ENCODE assay signal across 21 cellular contexts in genomic region chr11:118652681-118653181, GRCh38. TPM values are rescaled to one million over a fixed set of nuclear protein-coding genes. Genes with fewer than 3 reads are reported as not detected.
DNase-seq lines count a peak whose midpoint lies in the region; ATAC-seq, FAIRE-seq and TF ChIP-seq lines count a peak whose summit lies in the region.
"Had no signal": no experiment of that assay in that cellular context is flagged by ENCODE, and none has a peak within 500 bp of the region (broad histone marks: within the 10 kb centered on the region; RNA-seq: fewer than 3 reads in every experiment).

No MANE protein-coding gene starts in this region.

- no peak for FAIRE-seq in endothelial cell of umbilical vein (lab: Jason Lieb, UNC)

- no peak overlapping the region for H3K4me3 ChIP-seq in endothelial cell of umbilical vein (replicated peaks in 1 of 3; ENCODE audit: insufficient read depth in 1 of 3, low read depth in 1 of 3, low read length in 3 of 3)
- H3K4me3 ChIP-seq in spleen, result no peak overlapping the region
- H3K4me3 ChIP-seq: cardiac muscle cell, smooth muscle cell, vagina had no signal

- H3K36me3 ChIP-seq in endothelial cell of umbilical vein (ENCODE audit: control insufficient read depth in 2 of 2, extremely low read depth in 1 of 2, insufficient read depth in 2 of 2, low read length in 2 of 2) (peaks cover 34 to 56% of the 10 kb centered on the region in 2 experiments), spleen (peaks cover 0 to 98% (median 32%) of the 10 kb centered on the region in 6 donors)

- no peak overlapping the region for H2AFZ ChIP-seq in endothelial cell of umbilical vein (ENCODE audit: low read depth, low read length)

- no peak overlapping the region for H3K4me3 Mint-ChIP-seq in HFFc6
- H3K4me3 Mint-ChIP-seq: activated naive CD4-positive, alpha-beta T cell treated with anti-CD3 and anti-CD28 coated beads for 36 hours; CD8-positive, alpha-beta memory T cell; immature natural killer cell; T-helper 1 cell treated with Interleukin-12 subunit alpha and Interleukin-12 subunit beta and Interleukin-4 antibody, amounts not matched to agents 30 μg/mL and 1 μg/mL, for 36 hours had no signal

- no peaks in the 10 kb centered on the region for H3K4me1 ChIP-seq in endothelial cell of umbilical vein (ENCODE audit: control insufficient read depth, extremely low read depth, insufficient read depth, low read length)
- peaks cover 0 to under 1% (median 0%) of the 10 kb centered on the region in 6 donors for H3K4me1 ChIP-seq in spleen
- H3K4me1 ChIP-seq: vagina had no signal

- TF ChIP-seq POLR2A in endothelial cell of umbilical vein (IDR thresholded peaks at IDR 0.05; ENCODE audit: low read depth, low read length), result no peak
- TF ChIP-seq POLR2A in spleen (IDR thresholded peaks at IDR 0.05), result no peak

- H3K27me3 Mint-ChIP-seq in HFFc6 (ENCODE audit: insufficient read depth), result peaks cover 4% of the 10 kb centered on the region

- no peak overlapping the region for H3K4me2 ChIP-seq in endothelial cell of umbilical vein (ENCODE audit: insufficient read depth, low read length)
- H3K4me2 ChIP-seq: smooth muscle cell had no signal

- H3K27ac ChIP-seq in endothelial cell of umbilical vein (ENCODE audit: insufficient read depth, low read depth, low read length) (no peak overlapping the region), spleen (no peak overlapping the region)
- H3K27ac ChIP-seq: cardiac muscle cell, vagina had no signal

- BruUV-seq in endothelial cell of umbilical vein (replicated peaks; lab: Mats Ljungman, UMichigan), result no TSS peak

- no peaks in the 10 kb centered on the region for H3K9me3 Mint-ChIP-seq in HFFc6
- H3K9me3 Mint-ChIP-seq: activated naive CD4-positive, alpha-beta T cell treated with anti-CD3 and anti-CD28 coated beads for 36 hours; CD8-positive, alpha-beta memory T cell; immature natural killer cell; T-helper 1 cell treated with Interleukin-12 subunit alpha and Interleukin-12 subunit beta and Interleukin-4 antibody, amounts not matched to agents 30 μg/mL and 1 μg/mL, for 36 hours had no signal

- H3K9me3 ChIP-seq in endothelial cell of umbilical vein (replicated peaks; ENCODE audit: control insufficient read depth, insufficient read depth, low read length), result no peaks in the 10 kb centered on the region
- no peaks in the 10 kb centered on the region for H3K9me3 ChIP-seq in spleen
- H3K9me3 ChIP-seq: vagina had no signal

- peaks cover 44% of the 10 kb centered on the region for H3K36me3 Mint-ChIP-seq in HFFc6 (ENCODE audit: low read depth)
- H3K36me3 Mint-ChIP-seq: CD8-positive, alpha-beta memory T cell; immature natural killer cell had no signal

- CTCF ChIA-PET in endothelial cell of umbilical vein (lab: Charles Lee), result interaction anchor here (1.3 to 1.5 kb wide), 2 partner anchors 16 to 58 kb away, joined by 3 to 5 read pairs; no protein-coding TSS in a partner anchor

- H3K9ac ChIP-seq in endothelial cell of umbilical vein (replicated peaks; ENCODE audit: extremely low read depth, insufficient read depth, low read length), result no peak overlapping the region

- TF ChIP-seq CTCF in HFFc6 (IDR thresholded peaks at IDR 0.05) (no peak), endothelial cell of umbilical vein (IDR thresholded peaks at IDR 0.05; ENCODE audit: extremely low read depth in 1 of 2, insufficient read depth in 1 of 2, low read depth in 1 of 2, low read length in 2 of 2) (no peak), spleen (IDR thresholded peaks at IDR 0.05 in 8 of 11, conservative IDR thresholded peaks at IDR 0.05 in 3 of 11) (no peak)

- H3K9me1 ChIP-seq in endothelial cell of umbilical vein (replicated peaks; ENCODE audit: control insufficient read depth, extremely low read depth, insufficient read depth, low read length), result no peaks in the 10 kb centered on the region

- 27 to 45% (median 36%) methylated on average over 4 of the region's 4 CpGs for whole genome bisulfite sequencing in spleen, 5 donors

- POLR2A ChIA-PET in endothelial cell of umbilical vein (lab: Charles Lee), result no interaction called here

- ATAC-seq in HG03108 (IDR thresholded peaks at IDR 0.05; ENCODE audit: unreplicated experiment), result no peak
- ATAC-seq: activated CD4-positive, CD25-positive, alpha-beta regulatory T cell treated with anti-CD3 and anti-CD28 coated beads, Interleukin-2, amount 50 U/mL, for 24 hours; stimulated activated naive CD8-positive, alpha-beta T cell treated with anti-CD3 and anti-CD28 coated beads, Interleukin-15, Interleukin-2, amounts not matched to agents 100 U/mL and 50 U/mL, for 24 hours had no signal

- no peaks in the 10 kb centered on the region for H3K79me2 ChIP-seq in endothelial cell of umbilical vein (ENCODE audit: control insufficient read depth, insufficient read depth, low read length)

- no peaks in the 10 kb centered on the region for H4K20me1 ChIP-seq in endothelial cell of umbilical vein (replicated peaks; ENCODE audit: control insufficient read depth, extremely low read depth, insufficient read depth, low read length)

- dilution Hi-C loops in endothelial cell of umbilical vein (cut with MboI; ENCODE audit: extremely low pct_ligation_motif_present, low sequenced_read_pairs), result no loop called here

- H3K27me3 ChIP-seq in endothelial cell of umbilical vein (ENCODE audit: control insufficient read depth in 2 of 2, insufficient read depth in 2 of 2, low read length in 2 of 2), result no peaks in the 10 kb centered on the region
- no peaks in the 10 kb centered on the region for H3K27me3 ChIP-seq in spleen (replicated peaks in 1 of 7)
- H3K27me3 ChIP-seq: cardiac muscle cell, vagina had no signal

- H3K27ac Mint-ChIP-seq in HFFc6, result peak overlapping the region; percentile 1; the same call in 1 of the 2 replicates
- H3K27ac Mint-ChIP-seq: activated naive CD4-positive, alpha-beta T cell treated with anti-CD3 and anti-CD28 coated beads for 36 hours; T-helper 1 cell treated with Interleukin-12 subunit alpha and Interleukin-12 subunit beta and Interleukin-4 antibody, amounts not matched to agents 30 μg/mL and 1 μg/mL, for 36 hours had no signal

- no peaks in the 10 kb centered on the region for H3K4me1 Mint-ChIP-seq in HFFc6 (ENCODE audit: low read depth)

- DNase-seq in HFFc6 (no peak), RPMI8226 (peak; percentile 73), endothelial cell of umbilical vein (ENCODE audit: low read depth, low spot score) (peak; percentile 20), spleen (peak; percentile 51), RKO (ENCODE audit: low spot score) (no peak)
- no peak for DNase-seq in activated CD4-positive, alpha-beta T cell treated with anti-CD3 and anti-CD28 coated beads, Interleukin-2, amount 50 U/mL, for 4 hours
- DNase-seq: activated CD8-positive, alpha-beta memory T cell treated with anti-CD3 and anti-CD28 coated beads, Interleukin-2, amount 50 U/mL, for 48 hours; activated naive CD4-positive, alpha-beta T cell treated with anti-CD3 and anti-CD28 coated beads for 36 hours; CD8-positive, alpha-beta memory T cell; immature natural killer cell; mesendoderm; NCI-H1694 treated with DMSO at 0.1 percent for 48 hours; NCI-H748 treated with DMSO at 0.1 percent for 48 hours; stimulated activated naive CD8-positive, alpha-beta T cell treated with anti-CD3 and anti-CD28 coated beads, Interleukin-15, Interleukin-2, amounts not matched to agents 100 U/mL and 50 U/mL, for 24 hours had no signal

- intact Hi-C loops in endothelial cell of umbilical vein (cut with micrococcal nuclease), result no loop called here
- intact Hi-C loops in spleen (cut with DNase I; ENCODE audit: low total_unique reads), result no loop called here

TF ChIP-seq in endothelial cell of umbilical vein, 7 proteins besides CTCF, POLR2A, EP300 and RAD21:
- TF ChIP-seq GATA2 (IDR thresholded peaks at IDR 0.05; ENCODE audit: insufficient read depth, insufficient read length, low read depth, low read length) (no peak), FOS (IDR thresholded peaks at IDR 0.05; ENCODE audit: borderline replicate concordance, insufficient read depth, low read length) (no peak), EZH2 (IDR thresholded peaks at IDR 0.05; ENCODE audit: borderline replicate concordance, low read depth, low read length, severe bottlenecking) (no peak), POLR2AphosphoS5 (IDR thresholded peaks at IDR 0.05; ENCODE audit: insufficient read depth, low read depth, low read length) (no peak), MAX (IDR thresholded peaks at IDR 0.05; ENCODE audit: insufficient read depth, insufficient read length) (no peak), JUN (IDR thresholded peaks at IDR 0.05; ENCODE audit: borderline replicate concordance, insufficient read depth, insufficient read length, low read depth) (no peak), MYC (IDR thresholded peaks at IDR 0.05; ENCODE audit: low read depth, low read length) (no peak)
TF ChIP-seq in endothelial cell of umbilical vein: peak in this region for 0.

RNA-seq across cellular contexts. Expression of gene TREH, which starts 26.7 kb away (rescaled TPM):
- under 1 TPM in 1 of 6 experiments, not detected in 5; 0.07 TPM for total RNA-seq in HFFc6 (2021; fragmentation: NEBNext Ultra II Directional; extraction: Animal tissue kit (Norgen Biotek cat#: 25700))
- total RNA-seq in endothelial cell of umbilical vein, result not detected in 2 replicates
- not detected in 2 replicates for polyA plus RNA-seq in endothelial cell of umbilical vein
- polyA plus RNA-seq in endothelial cell of umbilical vein (2011; cell fraction: cytosol; rRNA removed), result not detected in 2 replicates
- not detected in 2 replicates for polyA plus RNA-seq in endothelial cell of umbilical vein (2011; cell fraction: nucleus; rRNA removed)
- 0.35 and 0.56 TPM in 2 replicates for polyA plus RNA-seq in endothelial cell of umbilical vein (2012)
- polyA minus RNA-seq in endothelial cell of umbilical vein, result not detected in 2 replicates
- not detected for polyA minus RNA-seq in endothelial cell of umbilical vein (2011; cell fraction: cytosol; rRNA and poly(A)+ RNA removed)
- not detected in 2 replicates for polyA minus RNA-seq in endothelial cell of umbilical vein (2011; cell fraction: nucleus; rRNA and poly(A)+ RNA removed)
- total RNA-seq in spleen, result not detected
- 1 to 10 TPM in 2 of 3 donors, under 1 TPM in 1; 0.33 to 2.3 (median 2.0) TPM for polyA plus RNA-seq in spleen
- total RNA-seq: activated naive CD4-positive, alpha-beta T cell treated with anti-CD3 and anti-CD28 coated beads for 36 hours; cardiac muscle cell; CD8-positive, alpha-beta memory T cell; osteoblast; smooth muscle cell had no signal
- polyA plus RNA-seq: CD8-positive, alpha-beta memory T cell; immature natural killer cell had no signal

RNA-seq across cellular contexts. Expression of gene PHLDB1, which starts 45.3 kb away (rescaled TPM):
- 100 to 1,000 TPM; 106 to 121 (median 114) TPM for total RNA-seq in HFFc6 (2021; fragmentation: NEBNext Ultra II Directional; extraction: Animal tissue kit (Norgen Biotek cat#: 25700))
- total RNA-seq in endothelial cell of umbilical vein, result 183 and 227 TPM in 2 replicates
- 99.7 and 109 TPM in 2 replicates for polyA plus RNA-seq in endothelial cell of umbilical vein
- polyA plus RNA-seq in endothelial cell of umbilical vein (2011; cell fraction: cytosol; rRNA removed), result 69.9 and 75.8 TPM in 2 replicates
- polyA plus RNA-seq in endothelial cell of umbilical vein (2011; cell fraction: nucleus; rRNA removed), result 320 and 340 TPM in 2 replicates
- 99.4 and 105 TPM in 2 replicates for polyA plus RNA-seq in endothelial cell of umbilical vein (2012)
- 149 and 151 TPM in 2 replicates for polyA minus RNA-seq in endothelial cell of umbilical vein
- 4.6 TPM for polyA minus RNA-seq in endothelial cell of umbilical vein (2011; cell fraction: cytosol; rRNA and poly(A)+ RNA removed)
- polyA minus RNA-seq in endothelial cell of umbilical vein (2011; cell fraction: nucleus; rRNA and poly(A)+ RNA removed), result 155 and 169 TPM in 2 replicates
- 100 to 1,000 TPM in 3 of 7 donors, 10 to 100 TPM in 4; 34.7 to 162 (median 84.2) TPM for total RNA-seq in spleen
- polyA plus RNA-seq in spleen, result 10 to 100 TPM; 13.0 to 70.9 (median 53.3) TPM

Comparison
In these comparisons a context has a peak if more than half of its experiments do, and no peak if none do; other contexts are left out.
1. DNase-seq: peak in RPMI8226 (single experiment), endothelial cell of umbilical vein (single experiment) and spleen (single experiment); none in HFFc6 (single experiment), RKO (single experiment) and activated CD4-positive, alpha-beta T cell treated with anti-CD3 and anti-CD28 coated beads, Interleukin-2, amount 50 U/mL, for 4 hours (0 of 2).